In the genomic region with DNA sequence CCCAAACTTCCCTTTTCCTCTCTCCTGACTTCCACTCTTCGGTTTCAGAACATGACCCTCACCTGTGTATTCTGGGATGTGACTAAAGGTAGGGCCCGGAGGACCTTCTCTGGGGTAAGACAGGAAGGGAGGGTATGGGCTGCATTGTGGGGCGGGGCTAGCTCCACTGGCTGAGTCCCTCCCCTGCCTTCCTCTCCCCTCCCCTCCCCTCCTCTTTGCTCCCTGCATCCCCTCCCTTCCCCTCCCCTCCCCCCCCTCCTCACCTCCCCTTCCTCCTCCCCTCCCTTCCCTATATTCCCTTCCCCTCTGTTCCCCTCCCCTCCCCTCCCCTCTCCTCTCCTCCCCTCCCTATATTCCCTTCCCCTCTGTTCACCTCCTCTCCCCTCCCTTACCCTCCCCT, we compare ENCODE assay signal across 32 cellular contexts. TPM values are rescaled to one million over a fixed set of nuclear protein-coding genes. Genes with fewer than 3 reads are reported as not detected.
DNase-seq lines count a peak whose midpoint lies in the region; ATAC-seq, FAIRE-seq and TF ChIP-seq lines count a peak whose summit lies in the region.
"Had no signal": no experiment of that assay in that cellular context is flagged by ENCODE, and none has a peak within 500 bp of the region (broad histone marks: within the 10 kb centered on the region; RNA-seq: fewer than 3 reads in every experiment).

No MANE protein-coding gene starts in this region.

- H2BK20ac ChIP-seq in H1 (ENCODE audit: low read length), result no peak overlapping the region

- H4K8ac ChIP-seq in H1 (ENCODE audit: extremely low read depth, insufficient read depth, low read length), result no peak overlapping the region

- CTCF ChIA-PET in HepG2 (lab: Yijun Ruan, JAX; ENCODE audit: low intra/inter-chr PET ratio, low total read pairs) (no interaction called here), H1 (lab: Charles Lee; ENCODE audit: partially characterized antibody) (no interaction called here)

- 0 out of 2 replicates have a peak overlapping the region, but pooled peaks have one; percentile 88 for H2BK15ac ChIP-seq in H1 (ENCODE audit: low read length)

- H3K79me2 ChIP-seq in HepG2 (ENCODE audit: insufficient read depth, low read length) (no peaks in the 10 kb centered on the region), H1 (ENCODE audit: control insufficient read depth in 1 of 2, insufficient read depth in 2 of 2, low read length in 2 of 2) (no peaks in the 10 kb centered on the region)

- H3K4me2 ChIP-seq in HepG2 (ENCODE audit: low read depth, low read length), result no peak overlapping the region
- H3K4me2 ChIP-seq in H1 (ENCODE audit: insufficient read depth in 1 of 2, low read depth in 2 of 2, low read length in 2 of 2), result no peak overlapping the region
- H3K4me2 ChIP-seq: PC-9 had no signal

- H3K79me1 ChIP-seq in H1 (ENCODE audit: low read depth, low read length), result no peaks in the 10 kb centered on the region

- no peak overlapping the region for H3K9ac ChIP-seq in HepG2 (ENCODE audit: insufficient read depth, low read depth, low read length)
- H3K9ac ChIP-seq in H1 (replicated peaks in 1 of 4; ENCODE audit: extremely low read depth in 1 of 4, low read depth in 3 of 4, low read length in 3 of 4), result no peak overlapping the region

- H3K4ac ChIP-seq in H1 (replicated peaks; ENCODE audit: insufficient read length, low read depth, low read length), result no peak overlapping the region

- no peaks in the 10 kb centered on the region for H3K9me3 ChIP-seq in HepG2 (ENCODE audit: low read length)
- H3K9me3 ChIP-seq in right lobe of liver, result no peaks in the 10 kb centered on the region
- H3K9me3 ChIP-seq in H1 (ENCODE audit: insufficient read depth in 2 of 2, low read depth in 1 of 2, low read length in 1 of 2), result no peaks in the 10 kb centered on the region
- H3K9me3 ChIP-seq: Caco-2 had no signal

- no peak overlapping the region for H3K56ac ChIP-seq in H1 (replicated peaks; ENCODE audit: insufficient read length, low read depth, low read length)

- H3K36me3 ChIP-seq in HepG2 (replicated peaks in 1 of 2; ENCODE audit: control insufficient read depth in 1 of 2, insufficient read depth in 2 of 2, low read length in 2 of 2) (no peaks in the 10 kb centered on the region), right lobe of liver (no peaks in the 10 kb centered on the region), H1 (ENCODE audit: control insufficient read depth in 2 of 4, insufficient read depth in 4 of 4, low read length in 3 of 4) (no peaks in the 10 kb centered on the region)

- ATAC-seq in HepG2 (no peak), right lobe of liver (no peak), GM18909 (IDR thresholded peaks at IDR 0.05; ENCODE audit: poor library complexity, unreplicated experiment) (no peak), SK-N-SH treated with all-trans-retinoic acid at 6 μM for 48 hours (no peak)

- TF ChIP-seq CTCF in HepG2 (CRISPR knock-in tag; IDR thresholded peaks at IDR 0.05), result no peak
- no peak for TF ChIP-seq CTCF in right lobe of liver (IDR thresholded peaks at IDR 0.05)
- TF ChIP-seq CTCF in H1 (IDR thresholded peaks at IDR 0.05; ENCODE audit: control extremely low read depth in 1 of 3, insufficient read depth in 1 of 3, low read depth in 1 of 3, low read length in 3 of 3), result no peak

- no peak overlapping the region for H2BK5ac ChIP-seq in H1 (ENCODE audit: low read depth, low read length)

- in situ Hi-C loops in HepG2 (cut with HindIII; ENCODE audit: extremely low pct_ligation_motif_present, low pct_unique_long_range_greater_than_20kb), result no loop called here
- in situ Hi-C loops in KBM-7 (cut with MboI; ENCODE audit: low pct_unique_long_range_greater_than_20kb, low sequenced_read_pairs), result no loop called here

- POLR2A ChIA-PET in HepG2 (lab: Yijun Ruan, JAX), result no interaction called here
- POLR2A ChIA-PET in H1 (lab: Charles Lee; ENCODE audit: partially characterized antibody), result no interaction called here

- H2AFZ ChIP-seq in HepG2 (ENCODE audit: low read length) (no peak overlapping the region), H1 (ENCODE audit: low read length) (no peak overlapping the region)
- H2AFZ ChIP-seq: PC-9 had no signal

- TF ChIP-seq EP300 in HepG2 (IDR thresholded peaks at IDR 0.05; ENCODE audit: low read depth in 2 of 2, low read length in 2 of 2), result no peak
- no peak for TF ChIP-seq EP300 in HepG2 (CRISPR knock-in tag; IDR thresholded peaks at IDR 0.05; ENCODE audit: borderline replicate concordance)
- TF ChIP-seq EP300 in H1 (IDR thresholded peaks at IDR 0.05; ENCODE audit: borderline replicate concordance in 1 of 2, low read depth in 2 of 2, low read length in 2 of 2), result no peak

- H3K27ac ChIP-seq in HepG2 (ENCODE audit: extremely low read length, insufficient read depth, low read length) (no peak overlapping the region), right lobe of liver (no peak overlapping the region), H1 (ENCODE audit: low read depth, low read length) (no peak overlapping the region)
- H3K27ac ChIP-seq: PC-9 had no signal

- peak overlapping the region; percentile 82; the same call in 1 of the 2 replicates for H2AK5ac ChIP-seq in H1 (ENCODE audit: low read depth, low read length)

- TF ChIP-seq RAD21 in HepG2 (CRISPR knock-in tag; IDR thresholded peaks at IDR 0.05) (no peak), H1 (IDR thresholded peaks at IDR 0.05 in 1 of 2, conservative IDR thresholded peaks at IDR 0.05 in 1 of 2; ENCODE audit: low read depth in 2 of 2, low read length in 2 of 2) (no peak)

- no peak overlapping the region for H3K18ac ChIP-seq in H1 (ENCODE audit: extremely low read depth, low read length)

- no peak overlapping the region for H3K14ac ChIP-seq in H1 (ENCODE audit: insufficient read length)

- H3K27me3 ChIP-seq in HepG2 (ENCODE audit: control insufficient read depth in 1 of 2, insufficient read depth in 2 of 2, low read length in 2 of 2), result no peaks in the 10 kb centered on the region
- no peaks in the 10 kb centered on the region for H3K27me3 ChIP-seq in right lobe of liver
- no peaks in the 10 kb centered on the region; a peak in 1 of 7 replicates for H3K27me3 ChIP-seq in H1 (replicated peaks in 1 of 4; ENCODE audit: control insufficient read depth in 3 of 4, extremely low read depth in 1 of 4, insufficient read depth in 3 of 4, low read length in 3 of 4)

- no peaks in the 10 kb centered on the region for H3K23me2 ChIP-seq in H1 (ENCODE audit: low read depth, low read length)

- no TSS peak for BruUV-seq in HepG2 (replicated peaks; lab: Mats Ljungman, UMichigan)

- no peak overlapping the region for H3K4me3 ChIP-seq in HepG2 (replicated peaks in 1 of 3; ENCODE audit: insufficient read depth in 1 of 3, low read depth in 2 of 3, low read length in 3 of 3)
- H3K4me3 ChIP-seq in right lobe of liver, result no peak overlapping the region
- no peak overlapping the region for H3K4me3 ChIP-seq in H1 (ENCODE audit: extremely low read depth in 1 of 4, insufficient read depth in 2 of 4, low read depth in 3 of 4, low read length in 4 of 4)
- H3K4me3 ChIP-seq: PC-9 had no signal

- DNase-seq in HepG2 (ENCODE audit: low spot score) (no peak), right lobe of liver (no peak), KBM-7 (peak; percentile 53), H1 (ENCODE audit: low read depth in 1 of 2, low spot score in 2 of 2) (no peak), DMS79 (lab: John Stamatoyannopoulos, UW) (no peak)
- DNase-seq: C1 segment of cervical spinal cord; Caco-2; CD4-positive, alpha-beta memory T cell; DMS 273 treated with DMSO at 0.1 percent for 48 hours; DMS79 treated with DMSO at 0.1 percent for 48 hours; GF-D8; KG1; MM.1S; NCI-H1048; NCI-H1417; NCI-H1694; NCI-H2029 treated with DMSO at 0.1 percent for 48 hours; NCI-H2227 treated with DMSO at 0.1 percent for 48 hours; NCI-H526 treated with DMSO at 0.1 percent for 48 hours; PC-9; Right ventricle myocardium superior; RPMI8226; SW 1271 had no signal

- no peak overlapping the region for H2BK120ac ChIP-seq in H1 (replicated peaks; ENCODE audit: low read depth, low read length)

- no peak overlapping the region for H3K23ac ChIP-seq in H1 (ENCODE audit: insufficient read length)

- no peaks in the 10 kb centered on the region for H4K20me1 ChIP-seq in HepG2 (ENCODE audit: insufficient read depth, low read length)
- no peaks in the 10 kb centered on the region for H4K20me1 ChIP-seq in H1 (replicated peaks in 1 of 2; ENCODE audit: control insufficient read depth in 1 of 2, insufficient read depth in 2 of 2, low read length in 2 of 2)

- H3K4me1 ChIP-seq in HepG2 (ENCODE audit: insufficient read depth, low read length), result peaks cover 51% of the 10 kb centered on the region
- peaks cover 0 to 34% (median 11%) of the 10 kb centered on the region in 4 donors for H3K4me1 ChIP-seq in right lobe of liver
- peaks cover 3 to 16% (median 11%) of the 10 kb centered on the region in 4 experiments for H3K4me1 ChIP-seq in H1 (replicated peaks in 1 of 4; ENCODE audit: control insufficient read depth in 3 of 4, insufficient read depth in 4 of 4, low read length in 3 of 4)

- H2BK12ac ChIP-seq in H1 (ENCODE audit: low read depth, low read length), result 0 out of 2 replicates have a peak overlapping the region, but pooled peaks have one; percentile 87

- intact Hi-C loops in HepG2 (cut with micrococcal nuclease; ENCODE audit: unreplicated experiment), result no loop called here
- intact Hi-C loops in right lobe of liver (cut with DNase I), result no loop called here

- peak overlapping the region; percentile 88 for H4K91ac ChIP-seq in H1 (replicated peaks; ENCODE audit: insufficient read length, low read length)

- 71% methylated on average over 3 of the region's 3 CpGs for whole genome bisulfite sequencing in HepG2 (ENCODE audit: low lambda C conversion rate)
- WGBS in right lobe of liver (ENCODE audit: insufficient coverage, low coverage, low lambda C conversion rate, missing lambda C conversion rate), result 60% methylated on average over 2 of the region's 3 CpGs
- WGBS in H1 (ENCODE audit: extremely low coverage in 1 of 2, insufficient coverage in 1 of 2, insufficient read length in 1 of 2, insufficient replicate concordance in 2 of 2, low coverage in 1 of 2, low lambda C conversion rate in 2 of 2, missing lambda C conversion rate in 1 of 2), 2 experiments, result 100% methylated on average over 1 of the region's 3 CpGs; no CpG with 5 or more reads in 1 of the 2 experiments

- TF ChIP-seq POLR2A in HepG2 (IDR thresholded peaks at IDR 0.05; ENCODE audit: insufficient read depth in 1 of 2, low read depth in 2 of 2, low read length in 2 of 2), result no peak
- no peak for TF ChIP-seq POLR2A in right lobe of liver (IDR thresholded peaks at IDR 0.05)
- no peak for TF ChIP-seq POLR2A in H1 (IDR thresholded peaks at IDR 0.05; ENCODE audit: control extremely low read depth in 1 of 2, low read depth in 2 of 2, low read length in 2 of 2)

- H4K5ac ChIP-seq in H1 (ENCODE audit: insufficient read length, low read depth, low read length), result no peak overlapping the region

- no peak for FAIRE-seq in HepG2 (lab: Jason Lieb, UNC)
- FAIRE-seq in H1 (lab: Jason Lieb, UNC), result no peak
- FAIRE-seq: GM12891, GM19239, H54 had no signal

RNA-seq across cellular contexts. Expression of gene ADGRG3, which starts 11.7 kb away (rescaled TPM):
- total RNA-seq in HepG2 (2016; rRNA removed; fragmentation: Illumina TruSeq; extraction: Trizol) (1.0 and 2.7 TPM in 2 replicates), right lobe of liver (1 to 10 TPM in 1 of 6 experiments, under 1 TPM in 5; 0.37 to 1.6 (median 0.83) TPM)
- total RNA-seq in HepG2 (2016; cell fraction: cytosol; rRNA removed; fragmentation: Illumina TruSeq; extraction: Trizol; ENCODE audit: low read depth), result 0.79 and 1.1 TPM in 2 replicates
- 1.1 and 2.2 TPM in 2 replicates for total RNA-seq in HepG2 (2016; cell fraction: insoluble cytoplasmic fraction; rRNA removed; fragmentation: Illumina TruSeq; extraction: Trizol)
- 1.0 and 1.5 TPM in 2 replicates for total RNA-seq in HepG2 (2016; cell fraction: membrane; rRNA removed; fragmentation: Illumina TruSeq; extraction: Trizol)
- total RNA-seq in HepG2 (2016; cell fraction: nucleus; rRNA removed; fragmentation: Illumina TruSeq; extraction: Trizol), result 2.3 and 2.7 TPM in 2 replicates
- polyA plus RNA-seq in HepG2 (2011; rRNA removed) (11.8 and 13.6 TPM in 2 replicates), H1 (2011; rRNA removed) (0.94 and 0.98 TPM in 2 replicates)
- 10.8 and 11.2 TPM in 2 replicates for polyA plus RNA-seq in HepG2 (2011; cell fraction: cytosol; rRNA removed)
- 21.1 and 23.7 TPM in 2 replicates for polyA plus RNA-seq in HepG2 (2011; cell fraction: nucleus; rRNA removed)
- polyA plus RNA-seq in HepG2 (2012), result 5.8 and 8.1 TPM in 2 replicates
- polyA plus RNA-seq in HepG2 (2016; cell fraction: cytosol; fragmentation: Illumina TruSeq; extraction: Trizol; ENCODE audit: low read depth), result 0.49 and 0.54 TPM in 2 replicates
- polyA plus RNA-seq in HepG2 (2016; cell fraction: insoluble cytoplasmic fraction; fragmentation: Illumina TruSeq; extraction: Trizol; ENCODE audit: low read depth), result 1.3 TPM in 2 replicates
- polyA plus RNA-seq in HepG2 (2016; cell fraction: membrane; fragmentation: Illumina TruSeq; extraction: Trizol; ENCODE audit: low read depth), result 0.65 and 1.0 TPM in 2 replicates
- polyA plus RNA-seq in HepG2 (2016; cell fraction: nucleus; fragmentation: Illumina TruSeq; extraction: Trizol; ENCODE audit: insufficient read depth, low read depth), result 5.4 and 6.5 TPM in 2 replicates
- polyA minus RNA-seq in HepG2 (2011; rRNA and poly(A)+ RNA removed; ENCODE audit: low replicate concordance), result 0.91 and 31.9 TPM in 2 replicates
- 4.7 and 5.3 TPM in 2 replicates for polyA minus RNA-seq in HepG2 (2011; cell fraction: cytosol; rRNA and poly(A)+ RNA removed)
- polyA minus RNA-seq in HepG2 (2011; cell fraction: nucleus; rRNA and poly(A)+ RNA removed), result 8.9 and 10.4 TPM in 2 replicates
- 0.15 and 0.28 TPM in 2 replicates for total RNA-seq in H1 (2021; fragmentation: NEBNext Ultra II Directional; extraction: Animal tissue kit (Norgen Biotek cat#: 25700))
- 1.00 TPM for polyA plus RNA-seq in H1 (2011; cell fraction: cytosol; rRNA removed)
- 0.87 TPM for polyA plus RNA-seq in H1 (2011; cell fraction: nucleus; rRNA removed)
- 0.64 to 1.4 TPM (median 0.87 TPM) in 4 replicates for polyA plus RNA-seq in H1 (2012, experiment 1 of 2)
- 0.42 TPM for polyA plus RNA-seq in H1 (2012, experiment 2 of 2)
- 0.20 TPM for polyA plus RNA-seq in H1 (2013, experiment 1 of 2)
- polyA plus RNA-seq in H1 (2013, experiment 2 of 2), result 0.52 TPM
- 0.59 and 0.69 TPM in 2 replicates for polyA minus RNA-seq in H1 (2011; rRNA and poly(A)+ RNA removed)
- not detected for polyA minus RNA-seq in H1 (2011; cell fraction: cytosol; rRNA and poly(A)+ RNA removed)
- 0.60 TPM for polyA minus RNA-seq in H1 (2011; cell fraction: nucleus; rRNA and poly(A)+ RNA removed)
- total RNA-seq: A172; CD4-positive, alpha-beta memory T cell; HT1080; PC-9; SK-MEL-5 had no signal
- polyA plus RNA-seq: CD4-positive, alpha-beta memory T cell had no signal

RNA-seq across cellular contexts. Expression of gene DRC7, which starts 14.8 kb away (rescaled TPM):
- total RNA-seq in HepG2 (2016; rRNA removed; fragmentation: Illumina TruSeq; extraction: Trizol), result 2.7 and 3.4 TPM in 2 replicates
- total RNA-seq in HepG2 (2016; cell fraction: cytosol; rRNA removed; fragmentation: Illumina TruSeq; extraction: Trizol; ENCODE audit: low read depth), result 0.26 and 1.5 TPM in 2 replicates
- 2.4 and 2.5 TPM in 2 replicates for total RNA-seq in HepG2 (2016; cell fraction: insoluble cytoplasmic fraction; rRNA removed; fragmentation: Illumina TruSeq; extraction: Trizol)
- total RNA-seq in HepG2 (2016; cell fraction: membrane; rRNA removed; fragmentation: Illumina TruSeq; extraction: Trizol), result 1.4 and 2.1 TPM in 2 replicates
- 0.59 and 1.6 TPM in 2 replicates for total RNA-seq in HepG2 (2016; cell fraction: nucleus; rRNA removed; fragmentation: Illumina TruSeq; extraction: Trizol)
- polyA plus RNA-seq in HepG2 (2011; rRNA removed), result 3.4 and 3.5 TPM in 2 replicates
- 2.7 and 3.1 TPM in 2 replicates for polyA plus RNA-seq in HepG2 (2011; cell fraction: cytosol; rRNA removed)
- polyA plus RNA-seq in HepG2 (2011; cell fraction: nucleus; rRNA removed), result 3.4 TPM in 2 replicates
- polyA plus RNA-seq in HepG2 (2012), result 4.1 and 4.4 TPM in 2 replicates
- 0.70 and 1.3 TPM in 2 replicates for polyA plus RNA-seq in HepG2 (2016; cell fraction: cytosol; fragmentation: Illumina TruSeq; extraction: Trizol; ENCODE audit: low read depth)
- polyA plus RNA-seq in HepG2 (2016; cell fraction: insoluble cytoplasmic fraction; fragmentation: Illumina TruSeq; extraction: Trizol; ENCODE audit: low read depth), result 2.0 and 2.4 TPM in 2 replicates
- polyA plus RNA-seq in HepG2 (2016; cell fraction: membrane; fragmentation: Illumina TruSeq; extraction: Trizol; ENCODE audit: low read depth), result 1.0 and 1.1 TPM in 2 replicates
- 1.6 and 1.8 TPM in 2 replicates for polyA plus RNA-seq in HepG2 (2016; cell fraction: nucleus; fragmentation: Illumina TruSeq; extraction: Trizol; ENCODE audit: insufficient read depth, low read depth)
- 1.2 TPM in 1 of 2 replicates, not detected in the other for polyA minus RNA-seq in HepG2 (2011; rRNA and poly(A)+ RNA removed; ENCODE audit: low replicate concordance)
- 0.99 and 1.1 TPM in 2 replicates for polyA minus RNA-seq in HepG2 (2011; cell fraction: cytosol; rRNA and poly(A)+ RNA removed)
- polyA minus RNA-seq in HepG2 (2011; cell fraction: nucleus; rRNA and poly(A)+ RNA removed), result 1.3 and 2.5 TPM in 2 replicates
- under 1 TPM; 0.06 to 0.37 (median 0.19) TPM for total RNA-seq in right lobe of liver
- not detected in 2 replicates for total RNA-seq in H1 (2021; fragmentation: NEBNext Ultra II Directional; extraction: Animal tissue kit (Norgen Biotek cat#: 25700))
- 0.13 and 0.14 TPM in 2 replicates for polyA plus RNA-seq in H1 (2011; rRNA removed)
- 0.16 TPM for polyA plus RNA-seq in H1 (2011; cell fraction: cytosol; rRNA removed)
- polyA plus RNA-seq in H1 (2011; cell fraction: nucleus; rRNA removed), result 0.27 TPM
- polyA plus RNA-seq in H1 (2012, experiment 1 of 2), result 0.23 to 0.48 TPM (median 0.27 TPM) in 3 of 4 replicates, not detected in the other
- not detected for polyA plus RNA-seq in H1 (2012, experiment 2 of 2)
- 0.06 TPM for polyA plus RNA-seq in H1 (2013, experiment 1 of 2)
- polyA plus RNA-seq in H1 (2013, experiment 2 of 2), result 0.04 TPM
- 0.09 TPM in 1 of 2 replicates, not detected in the other for polyA minus RNA-seq in H1 (2011; rRNA and poly(A)+ RNA removed)
- polyA minus RNA-seq in H1 (2011; cell fraction: cytosol; rRNA and poly(A)+ RNA removed), result not detected
- not detected for polyA minus RNA-seq in H1 (2011; cell fraction: nucleus; rRNA and poly(A)+ RNA removed)
- total RNA-seq: A172; CD4-positive, alpha-beta memory T cell; HT1080; NCI-H460; Right ventricle myocardium superior; SK-MEL-5 had no signal
- polyA plus RNA-seq: CD4-positive, alpha-beta memory T cell had no signal

RNA-seq across cellular contexts. Expression of gene ADGRG1, which starts 51.3 kb away (rescaled TPM):
- total RNA-seq in HepG2 (2016; rRNA removed; fragmentation: Illumina TruSeq; extraction: Trizol) (2.8 and 5.9 TPM in 2 replicates), right lobe of liver (1 to 10 TPM; 1.8 to 4.2 (median 3.4) TPM)
- 1.1 and 2.0 TPM in 2 replicates for total RNA-seq in HepG2 (2016; cell fraction: cytosol; rRNA removed; fragmentation: Illumina TruSeq; extraction: Trizol; ENCODE audit: low read depth)
- 2.8 and 5.0 TPM in 2 replicates for total RNA-seq in HepG2 (2016; cell fraction: insoluble cytoplasmic fraction; rRNA removed; fragmentation: Illumina TruSeq; extraction: Trizol)
- total RNA-seq in HepG2 (2016; cell fraction: membrane; rRNA removed; fragmentation: Illumina TruSeq; extraction: Trizol), result 3.1 and 3.2 TPM in 2 replicates
- 7.2 and 8.0 TPM in 2 replicates for total RNA-seq in HepG2 (2016; cell fraction: nucleus; rRNA removed; fragmentation: Illumina TruSeq; extraction: Trizol)
- polyA plus RNA-seq in HepG2 (2011; rRNA removed) (2.7 and 3.3 TPM in 2 replicates), H1 (2011; rRNA removed) (2.6 and 2.9 TPM in 2 replicates)
- 1.8 and 2.1 TPM in 2 replicates for polyA plus RNA-seq in HepG2 (2011; cell fraction: cytosol; rRNA removed)
- 5.0 and 7.4 TPM in 2 replicates for polyA plus RNA-seq in HepG2 (2011; cell fraction: nucleus; rRNA removed)
- polyA plus RNA-seq in HepG2 (2012), result 2.3 and 3.3 TPM in 2 replicates
- polyA plus RNA-seq in HepG2 (2016; cell fraction: cytosol; fragmentation: Illumina TruSeq; extraction: Trizol; ENCODE audit: low read depth), result 0.83 and 1.3 TPM in 2 replicates
- polyA plus RNA-seq in HepG2 (2016; cell fraction: insoluble cytoplasmic fraction; fragmentation: Illumina TruSeq; extraction: Trizol; ENCODE audit: low read depth), result 2.4 and 5.1 TPM in 2 replicates
- 2.8 and 3.2 TPM in 2 replicates for polyA plus RNA-seq in HepG2 (2016; cell fraction: membrane; fragmentation: Illumina TruSeq; extraction: Trizol; ENCODE audit: low read depth)
- 14.1 and 15.0 TPM in 2 replicates for polyA plus RNA-seq in HepG2 (2016; cell fraction: nucleus; fragmentation: Illumina TruSeq; extraction: Trizol; ENCODE audit: insufficient read depth, low read depth)
- 4.0 and 29.5 TPM in 2 replicates for polyA minus RNA-seq in HepG2 (2011; rRNA and poly(A)+ RNA removed; ENCODE audit: low replicate concordance)
- polyA minus RNA-seq in HepG2 (2011; cell fraction: cytosol; rRNA and poly(A)+ RNA removed), result 1.8 and 1.9 TPM in 2 replicates
- polyA minus RNA-seq in HepG2 (2011; cell fraction: nucleus; rRNA and poly(A)+ RNA removed), result 2.4 and 2.8 TPM in 2 replicates
- total RNA-seq in H1 (2021; fragmentation: NEBNext Ultra II Directional; extraction: Animal tissue kit (Norgen Biotek cat#: 25700)), result 0.78 and 1.3 TPM in 2 replicates
- 1.3 TPM for polyA plus RNA-seq in H1 (2011; cell fraction: cytosol; rRNA removed)
- polyA plus RNA-seq in H1 (2011; cell fraction: nucleus; rRNA removed), result 1.6 TPM
- polyA plus RNA-seq in H1 (2012, experiment 1 of 2), result 0.99 to 2.2 TPM (median 1.4 TPM) in 4 replicates
- polyA plus RNA-seq in H1 (2012, experiment 2 of 2), result 1.4 TPM
- polyA plus RNA-seq in H1 (2013, experiment 1 of 2), result 2.8 TPM
- polyA plus RNA-seq in H1 (2013, experiment 2 of 2), result 3.7 TPM
- polyA minus RNA-seq in H1 (2011; rRNA and poly(A)+ RNA removed), result 1.2 and 1.7 TPM in 2 replicates
- polyA minus RNA-seq in H1 (2011; cell fraction: cytosol; rRNA and poly(A)+ RNA removed), result 0.81 TPM
- 3.1 TPM for polyA minus RNA-seq in H1 (2011; cell fraction: nucleus; rRNA and poly(A)+ RNA removed)

RNA-seq across cellular contexts. Expression of gene KATNB1, which starts 55.8 kb away (rescaled TPM):
- 25.2 and 31.5 TPM in 2 replicates for total RNA-seq in HepG2 (2016; rRNA removed; fragmentation: Illumina TruSeq; extraction: Trizol)
- total RNA-seq in HepG2 (2016; cell fraction: cytosol; rRNA removed; fragmentation: Illumina TruSeq; extraction: Trizol; ENCODE audit: low read depth), result 14.2 and 18.3 TPM in 2 replicates
- total RNA-seq in HepG2 (2016; cell fraction: insoluble cytoplasmic fraction; rRNA removed; fragmentation: Illumina TruSeq; extraction: Trizol), result 21.2 and 33.1 TPM in 2 replicates
- 34.3 and 42.2 TPM in 2 replicates for total RNA-seq in HepG2 (2016; cell fraction: membrane; rRNA removed; fragmentation: Illumina TruSeq; extraction: Trizol)
- 21.9 and 25.7 TPM in 2 replicates for total RNA-seq in HepG2 (2016; cell fraction: nucleus; rRNA removed; fragmentation: Illumina TruSeq; extraction: Trizol)
- polyA plus RNA-seq in HepG2 (2011; rRNA removed), result 39.8 and 43.5 TPM in 2 replicates
- 17.4 and 27.7 TPM in 2 replicates for polyA plus RNA-seq in HepG2 (2011; cell fraction: cytosol; rRNA removed)
- 122 and 146 TPM in 2 replicates for polyA plus RNA-seq in HepG2 (2011; cell fraction: nucleus; rRNA removed)
- 16.2 and 20.9 TPM in 2 replicates for polyA plus RNA-seq in HepG2 (2012)
- polyA plus RNA-seq in HepG2 (2016; cell fraction: cytosol; fragmentation: Illumina TruSeq; extraction: Trizol; ENCODE audit: low read depth), result 15.0 and 20.0 TPM in 2 replicates
- 22.6 and 30.3 TPM in 2 replicates for polyA plus RNA-seq in HepG2 (2016; cell fraction: insoluble cytoplasmic fraction; fragmentation: Illumina TruSeq; extraction: Trizol; ENCODE audit: low read depth)
- polyA plus RNA-seq in HepG2 (2016; cell fraction: membrane; fragmentation: Illumina TruSeq; extraction: Trizol; ENCODE audit: low read depth), result 30.4 and 34.5 TPM in 2 replicates
- polyA plus RNA-seq in HepG2 (2016; cell fraction: nucleus; fragmentation: Illumina TruSeq; extraction: Trizol; ENCODE audit: insufficient read depth, low read depth), result 49.3 and 53.8 TPM in 2 replicates
- polyA minus RNA-seq in HepG2 (2011; rRNA and poly(A)+ RNA removed; ENCODE audit: low replicate concordance), result 29.8 and 60.0 TPM in 2 replicates
- 13.6 and 19.1 TPM in 2 replicates for polyA minus RNA-seq in HepG2 (2011; cell fraction: cytosol; rRNA and poly(A)+ RNA removed)
- polyA minus RNA-seq in HepG2 (2011; cell fraction: nucleus; rRNA and poly(A)+ RNA removed), result 27.9 and 30.3 TPM in 2 replicates
- total RNA-seq in right lobe of liver, result 10 to 100 TPM in 2 of 6 experiments, 1 to 10 TPM in 4; 5.6 to 17.5 (median 8.5) TPM
- total RNA-seq in H1 (2021; fragmentation: NEBNext Ultra II Directional; extraction: Animal tissue kit (Norgen Biotek cat#: 25700)), result 50.2 and 50.3 TPM in 2 replicates
- polyA plus RNA-seq in H1 (2011; rRNA removed), result 60.4 and 88.4 TPM in 2 replicates
- polyA plus RNA-seq in H1 (2011; cell fraction: cytosol; rRNA removed), result 55.3 TPM
- 166 TPM for polyA plus RNA-seq in H1 (2011; cell fraction: nucleus; rRNA removed)
- polyA plus RNA-seq in H1 (2012, experiment 1 of 2), result 25.0 to 47.4 TPM (median 43.4 TPM) in 4 replicates
- 48.3 TPM for polyA plus RNA-seq in H1 (2012, experiment 2 of 2)
- 31.0 TPM for polyA plus RNA-seq in H1 (2013, experiment 1 of 2)
- polyA plus RNA-seq in H1 (2013, experiment 2 of 2), result 28.8 TPM
- 31.8 and 43.0 TPM in 2 replicates for polyA minus RNA-seq in H1 (2011; rRNA and poly(A)+ RNA removed)
- 29.9 TPM for polyA minus RNA-seq in H1 (2011; cell fraction: cytosol; rRNA and poly(A)+ RNA removed)
- polyA minus RNA-seq in H1 (2011; cell fraction: nucleus; rRNA and poly(A)+ RNA removed), result 42.7 TPM
